32 cellular contexts compared by ENCODE assay signal in the genomic region with DNA sequence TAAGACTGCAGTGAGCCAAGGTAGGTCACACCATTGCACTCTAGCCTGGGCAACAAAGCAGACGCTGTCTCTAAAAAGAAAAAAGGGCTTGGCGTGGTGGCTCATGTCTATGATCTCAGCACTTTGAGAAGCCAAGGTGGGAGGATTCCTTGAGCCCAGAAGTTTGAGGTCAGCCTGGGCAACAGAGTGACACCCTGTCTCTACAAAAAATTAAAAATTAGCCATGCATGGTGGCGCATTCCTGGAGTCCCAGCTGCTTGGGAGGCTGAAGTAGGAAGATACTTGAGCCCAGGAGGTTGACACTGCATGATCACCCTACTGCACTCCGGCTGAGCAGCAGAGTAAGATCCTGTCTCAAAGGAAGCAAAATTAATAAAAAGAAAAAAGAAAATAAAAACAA.
"Had no signal": no experiment of that assay in that cellular context is flagged by ENCODE, and none has a peak within 500 bp of the region (broad histone marks: within the 10 kb centered on the region; RNA-seq: fewer than 3 reads in every experiment).

No MANE protein-coding gene starts in this region.

- DNase-seq: colonic mucosa; effector CD8-positive, alpha-beta T cell; endodermal cell; foreskin keratinocyte; glutamatergic neuron; heart right ventricle; hippocampal formation; immature natural killer cell; islet precursor cell; naive thymus-derived CD4-positive, alpha-beta T cell; occipital lobe; ovary; posterior cingulate gyrus; psoas muscle; right cardiac atrium; sigmoid colon; stimulated activated CD4-positive, alpha-beta T cell treated with anti-CD3 and anti-CD28 coated beads, Interleukin-2, amount 100 ng/mL, for 24 hours; stimulated activated CD4-positive, alpha-beta T cell treated with anti-CD3 and anti-CD28 coated beads, Interleukin-4, amount 100 ng/mL, for 24 hours; stimulated activated naive CD8-positive, alpha-beta T cell treated with anti-CD3 and anti-CD28 coated beads, Interleukin-15, Interleukin-2, amounts not matched to agents 100 U/mL and 50 U/mL, for 24 hours; substantia nigra; testis; tibial artery; upper lobe of left lung had no signal

- H3K36me3 ChIP-seq: colonic mucosa, esophagus muscularis mucosa, gastroesophageal sphincter, heart right ventricle, ovary, sigmoid colon, tibial artery, upper lobe of left lung had no signal

- H3K27ac Mint-ChIP-seq: dendritic cell treated with granulocyte-macrophage colony-stimulating factor and Interleukin-4, amounts not matched to agents 40 ng/mL and 50 ng/mL, for 4 days; endodermal cell; immature natural killer cell; memory B cell; mesothelial cell of epicardium; naive thymus-derived CD4-positive, alpha-beta T cell; stimulated activated memory B cell treated with anti-CD40 and anti-IgM and Interleukin-4, amounts not matched to agents 10 μg/mL and 1 μg/mL and 100 μg/mL, for 72 hours had no signal

- H3K4me3 ChIP-seq: colonic mucosa, esophagus muscularis mucosa, gastroesophageal sphincter, heart right ventricle, lung, ovary, psoas muscle, sigmoid colon, testis, tibial artery, upper lobe of left lung had no signal

- H3K4me1 Mint-ChIP-seq: immature natural killer cell had no signal

- H3K4me1 ChIP-seq: colonic mucosa, esophagus muscularis mucosa, gastroesophageal sphincter, psoas muscle, sigmoid colon, testis, tibial artery, upper lobe of left lung had no signal

- H3K27me3 ChIP-seq: colonic mucosa, esophagus muscularis mucosa, foreskin keratinocyte, gastroesophageal sphincter, heart right ventricle, ovary, sigmoid colon, testis, tibial artery, upper lobe of left lung had no signal

- ATAC-seq: foreskin keratinocyte; gastroesophageal sphincter; heart right ventricle; left lobe of liver; naive thymus-derived CD4-positive, alpha-beta T cell; psoas muscle; right cardiac atrium; stimulated activated memory B cell treated with anti-CD40 and anti-IgM and Interleukin-4, amounts not matched to agents 10 μg/mL and 1 μg/mL and 100 μg/mL, for 72 hours; stimulated activated naive CD8-positive, alpha-beta T cell treated with anti-CD3 and anti-CD28 coated beads, Interleukin-15, Interleukin-2, amounts not matched to agents 100 U/mL and 50 U/mL, for 24 hours had no signal

- H3K27me3 Mint-ChIP-seq: memory B cell; stimulated activated memory B cell treated with anti-CD40 and anti-IgM and Interleukin-4, amounts not matched to agents 10 μg/mL and 1 μg/mL and 100 μg/mL, for 72 hours had no signal

- H3K9me3 ChIP-seq: colonic mucosa, esophagus muscularis mucosa, gastroesophageal sphincter, ovary, psoas muscle, sigmoid colon, testis, tibial artery, upper lobe of left lung had no signal

- H3K27ac ChIP-seq: colonic mucosa, epithelial cell of prostate, esophagus muscularis mucosa, foreskin keratinocyte, gastroesophageal sphincter, heart right ventricle, ovary, psoas muscle, sigmoid colon, testis, tibial artery, upper lobe of left lung had no signal

- H3K36me3 Mint-ChIP-seq: immature natural killer cell; memory B cell; mesothelial cell of epicardium; stimulated activated memory B cell treated with anti-CD40 and anti-IgM and Interleukin-4, amounts not matched to agents 10 μg/mL and 1 μg/mL and 100 μg/mL, for 72 hours had no signal

- H3K4me3 Mint-ChIP-seq: dendritic cell treated with granulocyte-macrophage colony-stimulating factor and Interleukin-4, amounts not matched to agents 40 ng/mL and 50 ng/mL, for 4 days; endodermal cell; immature natural killer cell; memory B cell; mesothelial cell of epicardium; naive thymus-derived CD4-positive, alpha-beta T cell; stimulated activated memory B cell treated with anti-CD40 and anti-IgM and Interleukin-4, amounts not matched to agents 10 μg/mL and 1 μg/mL and 100 μg/mL, for 72 hours had no signal

- H3K9me3 Mint-ChIP-seq: dendritic cell treated with granulocyte-macrophage colony-stimulating factor and Interleukin-4, amounts not matched to agents 40 ng/mL and 50 ng/mL, for 4 days had no signal
